Comparison of ENCODE assay signal across 26 cellular contexts in genomic region chr1:80250573-80251168, GRCh38.
"Had no signal": no experiment of that assay in that cellular context is flagged by ENCODE, and none has a peak within 500 bp of the region (broad histone marks: within the 10 kb centered on the region; RNA-seq: fewer than 3 reads in every experiment).

No MANE protein-coding gene starts in this region.

- H3K36me3 Mint-ChIP-seq: activated CD4-positive, alpha-beta memory T cell treated with anti-CD3 and anti-CD28 coated beads for 36 hours; memory B cell; naive thymus-derived CD4-positive, alpha-beta T cell; stimulated activated naive B cell treated with anti-CD40 and anti-IgM and Interleukin-4, amounts not matched to agents 10 μg/mL and 1 μg/mL and 100 μg/mL, for 72 hours had no signal

- H3K27me3 ChIP-seq: heart left ventricle, sigmoid colon, suprapubic skin, tibial artery, upper lobe of right lung had no signal

- DNase-seq: activated CD4-positive, alpha-beta memory T cell treated with anti-CD3 and anti-CD28 coated beads for 36 hours; activated CD4-positive, alpha-beta T cell treated with anti-CD3 and anti-CD28 coated beads for 4 hours; activated CD8-positive, alpha-beta memory T cell treated with anti-CD3 and anti-CD28 coated beads, Interleukin-2, amount 50 U/mL, for 48 hours; activated gamma-delta T cell treated with Interleukin-2 at 50 U/mL for 16 hours; activated naive CD4-positive, alpha-beta T cell treated with anti-CD3 and anti-CD28 coated beads, Interleukin-2, amount 50 U/mL, for 16 hours; activated T-cell treated with anti-CD3 and anti-CD28 coated beads, Interleukin-2, amount 50 U/mL, for 24 hours; amniotic stem cell; dermis blood vessel endothelial cell; effector CD4-positive, alpha-beta T cell; heart left ventricle; midbrain; naive thymus-derived CD4-positive, alpha-beta T cell; nucleus accumbens; psoas muscle; sigmoid colon; stimulated activated CD4-positive, alpha-beta T cell treated with anti-CD3 and anti-CD28 coated beads, Interleukin-15, amount 100 ng/mL, for 24 hours; stimulated activated CD4-positive, alpha-beta T cell treated with anti-CD3 and anti-CD28 coated beads, Interleukin-2, amount 100 ng/mL, for 24 hours; stimulated activated naive B cell treated with anti-CD40 and anti-IgM and Interleukin-4, amounts not matched to agents 10 μg/mL and 1 μg/mL and 100 μg/mL, for 72 hours; T-helper 9 cell; tibial artery; upper lobe of right lung had no signal

- H3K4me3 Mint-ChIP-seq: activated CD4-positive, alpha-beta memory T cell treated with anti-CD3 and anti-CD28 coated beads for 36 hours; activated T-cell treated with anti-CD3 and anti-CD28 coated beads, Interleukin-2, amount 50 U/mL, for 24 hours; central memory CD8-positive, alpha-beta T cell; memory B cell; naive thymus-derived CD4-positive, alpha-beta T cell; stimulated activated naive B cell treated with anti-CD40 and anti-IgM and Interleukin-4, amounts not matched to agents 10 μg/mL and 1 μg/mL and 100 μg/mL, for 72 hours had no signal

- H3K4me1 ChIP-seq: heart left ventricle, parathyroid adenoma, psoas muscle, suprapubic skin, tibial artery, upper lobe of right lung had no signal

- H3K27me3 Mint-ChIP-seq: activated CD4-positive, alpha-beta memory T cell treated with anti-CD3 and anti-CD28 coated beads for 36 hours; activated T-cell treated with anti-CD3 and anti-CD28 coated beads, Interleukin-2, amount 50 U/mL, for 24 hours; central memory CD8-positive, alpha-beta T cell; memory B cell; naive thymus-derived CD4-positive, alpha-beta T cell; stimulated activated naive B cell treated with anti-CD40 and anti-IgM and Interleukin-4, amounts not matched to agents 10 μg/mL and 1 μg/mL and 100 μg/mL, for 72 hours had no signal

- H3K27ac Mint-ChIP-seq: activated CD4-positive, alpha-beta memory T cell treated with anti-CD3 and anti-CD28 coated beads for 36 hours; activated T-cell treated with anti-CD3 and anti-CD28 coated beads, Interleukin-2, amount 50 U/mL, for 24 hours; memory B cell; naive thymus-derived CD4-positive, alpha-beta T cell; stimulated activated naive B cell treated with anti-CD40 and anti-IgM and Interleukin-4, amounts not matched to agents 10 μg/mL and 1 μg/mL and 100 μg/mL, for 72 hours had no signal

- H3K4me1 Mint-ChIP-seq: central memory CD8-positive, alpha-beta T cell; naive thymus-derived CD4-positive, alpha-beta T cell; stimulated activated naive B cell treated with anti-CD40 and anti-IgM and Interleukin-4, amounts not matched to agents 10 μg/mL and 1 μg/mL and 100 μg/mL, for 72 hours had no signal

- H3K9me3 ChIP-seq: psoas muscle, suprapubic skin, tibial artery had no signal

- H3K4me3 ChIP-seq: heart left ventricle, psoas muscle, sigmoid colon, suprapubic skin, tibial artery, upper lobe of right lung had no signal

- H3K36me3 ChIP-seq: heart left ventricle, sigmoid colon, suprapubic skin, tibial artery, upper lobe of right lung had no signal

- H3K27ac ChIP-seq: heart left ventricle, parathyroid adenoma, psoas muscle, sigmoid colon, suprapubic skin, tibial artery, upper lobe of right lung, VCaP had no signal

- ATAC-seq: heart left ventricle; naive thymus-derived CD4-positive, alpha-beta T cell; psoas muscle; stimulated activated naive B cell treated with anti-CD40 and anti-IgM and Interleukin-4, amounts not matched to agents 10 μg/mL and 1 μg/mL and 100 μg/mL, for 72 hours; upper lobe of right lung had no signal
